In genomic region chr16:68265078-68265925, GRCh38 we compare ENCODE assay signal across 1 cellular context.
TF ChIP-seq lines count a peak whose summit lies in the region.

No MANE protein-coding gene starts in this region.

TF ChIP-seq in K562, 482 proteins besides CTCF, POLR2A, EP300 and RAD21 (continued from another document and continues in another):
- TF ChIP-seq ZBTB40 (IDR thresholded peaks at IDR 0.05) (0 out of 2 replicates have a peak, but pooled peaks have one; percentile 24), ZBTB40 (CRISPR knock-in tag; IDR thresholded peaks at IDR 0.05) (no peak), HDAC1 (IDR thresholded peaks at IDR 0.05) (0 out of 4 replicates have a peak, but pooled peaks of 1 of the 2 experiments have one; percentile 18), TBP (optimal IDR thresholded peaks at IDR 0.05; ENCODE audit: low read depth, low read length) (peak; percentile 66), HSF4 (CRISPR knock-in tag; IDR thresholded peaks at IDR 0.05; ENCODE audit: borderline replicate concordance) (no peak), HCFC1 (IDR thresholded peaks at IDR 0.05; ENCODE audit: low read depth, low read length) (no peak), RFX1 (IDR thresholded peaks at IDR 0.05) (no peak), SRSF1 (IDR thresholded peaks at IDR 0.05; ENCODE audit: low read depth, low read length) (no peak), BCLAF1 (IDR thresholded peaks at IDR 0.05; ENCODE audit: borderline replicate concordance in 1 of 2, control insufficient read depth in 1 of 2, low read depth in 2 of 2, low read length in 1 of 2) (no peak), HNRNPLL (IDR thresholded peaks at IDR 0.05; ENCODE audit: low read depth, low read length, poor library complexity, severe bottlenecking) (peak; percentile 28), MGA (IDR thresholded peaks at IDR 0.05) (no peak), NR2F6 (CRISPR knock-in tag; IDR thresholded peaks at IDR 0.05) (no peak), THRA (IDR thresholded peaks at IDR 0.05) (no peak), PHTF2 (CRISPR knock-in tag; IDR thresholded peaks at IDR 0.05) (no peak), ZNF253 (CRISPR knock-in tag; conservative IDR thresholded peaks at IDR 0.05) (no peak), OTX1 (CRISPR knock-in tag; IDR thresholded peaks at IDR 0.05) (no peak), ZNF384 (IDR thresholded peaks at IDR 0.05; ENCODE audit: low read depth, low read length) (no peak), ZBTB33 (CRISPR knock-in tag; IDR thresholded peaks at IDR 0.05) (no peak), TAF9B (IDR thresholded peaks at IDR 0.05; ENCODE audit: partially characterized antibody) (no peak)
